Comparison of ENCODE assay signal across 2 cellular contexts in the genomic region with DNA sequence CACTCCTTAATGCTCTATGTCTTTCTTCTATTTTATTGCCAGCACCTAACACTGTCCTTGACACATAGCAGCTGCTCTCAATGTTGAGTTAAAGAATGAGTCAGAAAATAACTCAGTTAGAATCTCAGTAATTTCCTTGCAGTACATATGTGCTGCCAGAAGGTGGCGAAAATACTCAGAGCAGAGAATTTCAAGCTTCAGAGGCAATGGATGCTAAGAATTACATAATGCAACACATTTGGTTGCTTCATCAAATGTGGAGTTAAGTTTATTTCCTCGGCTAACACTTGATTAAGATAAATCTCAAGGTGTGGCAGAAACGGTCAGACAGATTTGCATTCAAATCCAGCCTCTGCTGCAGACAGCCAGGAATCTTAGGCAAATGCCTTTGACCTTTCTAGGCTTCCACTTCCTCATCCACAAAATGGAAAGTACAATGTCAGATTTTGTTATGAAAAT.
TF ChIP-seq lines count a peak whose summit lies in the region.

No MANE protein-coding gene starts in this region.

TF ChIP-seq in GM23338, 12 proteins besides CTCF, POLR2A, EP300 and RAD21 (continued from another document):
- TF ChIP-seq REST (IDR thresholded peaks at IDR 0.05; ENCODE audit: unreplicated experiment) (no peak), ZNF462 (CRISPR knock-in tag; IDR thresholded peaks at IDR 0.05) (no peak)
- TF ChIP-seq, protein P1, sequence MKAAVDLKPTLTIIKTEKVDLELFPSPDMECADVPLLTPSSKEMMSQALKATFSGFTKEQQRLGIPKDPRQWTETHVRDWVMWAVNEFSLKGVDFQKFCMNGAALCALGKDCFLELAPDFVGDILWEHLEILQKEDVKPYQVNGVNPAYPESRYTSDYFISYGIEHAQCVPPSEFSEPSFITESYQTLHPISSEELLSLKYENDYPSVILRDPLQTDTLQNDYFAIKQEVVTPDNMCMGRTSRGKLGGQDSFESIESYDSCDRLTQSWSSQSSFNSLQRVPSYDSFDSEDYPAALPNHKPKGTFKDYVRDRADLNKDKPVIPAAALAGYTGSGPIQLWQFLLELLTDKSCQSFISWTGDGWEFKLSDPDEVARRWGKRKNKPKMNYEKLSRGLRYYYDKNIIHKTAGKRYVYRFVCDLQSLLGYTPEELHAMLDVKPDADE (IDR thresholded peaks at IDR 0.05): no peak

TF ChIP-seq in Ishikawa, 13 proteins besides CTCF, POLR2A, EP300 and RAD21 (continued from another document):
- TF ChIP-seq, protein P2, sequence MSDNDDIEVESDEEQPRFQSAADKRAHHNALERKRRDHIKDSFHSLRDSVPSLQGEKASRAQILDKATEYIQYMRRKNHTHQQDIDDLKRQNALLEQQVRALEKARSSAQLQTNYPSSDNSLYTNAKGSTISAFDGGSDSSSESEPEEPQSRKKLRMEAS (IDR thresholded peaks at IDR 0.05): no peak
TF ChIP-seq in Ishikawa: peak in this region for 0.
